ENCODE assay signal across 24 cellular contexts in the genomic region with DNA sequence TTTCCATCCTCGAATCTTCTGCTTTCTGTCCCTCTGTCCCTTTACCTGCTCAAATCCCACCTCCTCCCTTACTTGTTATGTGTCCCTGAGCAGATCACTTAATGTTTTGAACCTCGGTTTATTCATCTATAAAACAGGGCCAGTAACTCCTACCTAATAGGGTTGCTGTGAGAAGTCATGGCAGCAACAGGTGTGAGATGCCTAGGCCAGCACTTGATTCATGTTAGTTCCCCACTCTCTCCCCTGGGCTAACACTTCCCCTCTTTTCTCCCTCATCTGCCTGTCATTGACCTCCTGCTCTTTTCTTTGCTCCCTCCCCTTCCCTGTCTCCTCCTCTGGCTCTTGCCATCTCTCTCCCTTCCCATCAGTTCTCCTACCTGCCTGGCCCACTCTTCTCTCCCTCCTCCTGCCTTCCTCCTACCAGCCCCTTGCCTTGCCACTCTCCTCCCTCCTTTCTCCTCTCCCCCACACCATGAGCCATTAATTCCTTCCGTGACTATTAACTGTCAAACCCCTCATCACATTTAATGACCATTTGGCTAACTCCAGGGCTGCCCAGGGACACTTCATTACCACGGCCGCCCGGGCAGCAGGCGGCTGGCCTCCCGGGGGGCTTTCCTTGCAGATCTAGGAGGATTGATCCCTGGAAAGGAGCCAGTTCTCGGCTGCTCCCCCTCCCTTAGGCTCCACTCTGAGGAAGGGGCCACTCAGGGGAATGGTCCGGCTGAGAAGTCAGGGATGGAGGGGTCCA.
"Had no signal": no experiment of that assay in that cellular context is flagged by ENCODE, and none has a peak within 500 bp of the region (broad histone marks: within the 10 kb centered on the region; RNA-seq: fewer than 3 reads in every experiment).

No MANE protein-coding gene starts in this region.

- H3K9me3 Mint-ChIP-seq: naive B cell; neural crest cell; T-helper 2 cell treated with Interferon-gamma antibody and Interleukin-4, amounts not matched to agents 5 μg/mL and 100 μg/mL, for 36 hours had no signal

- H3K4me1 ChIP-seq: body of pancreas, heart right ventricle, left ventricle myocardium inferior, right atrium auricular region had no signal

- H3K27me3 ChIP-seq: body of pancreas, heart right ventricle, right atrium auricular region had no signal

- H3K9me3 ChIP-seq: body of pancreas, heart right ventricle, left ventricle myocardium inferior, right atrium auricular region, thoracic aorta had no signal

- H3K4me3 ChIP-seq: body of pancreas, heart right ventricle, left ventricle myocardium inferior, lung, right atrium auricular region, thoracic aorta had no signal

- H3K4me3 Mint-ChIP-seq: activated naive CD8-positive, alpha-beta T cell; naive B cell; neural crest cell; T-helper 2 cell treated with Interferon-gamma antibody and Interleukin-4, amounts not matched to agents 5 μg/mL and 100 μg/mL, for 36 hours had no signal

- H3K27ac ChIP-seq: body of pancreas, heart right ventricle, left ventricle myocardium inferior, right atrium auricular region, thoracic aorta, VCaP had no signal

- H3K36me3 Mint-ChIP-seq: activated naive CD8-positive, alpha-beta T cell; naive B cell had no signal

- ATAC-seq: activated CD4-positive, CD25-positive, alpha-beta regulatory T cell treated with anti-CD3 and anti-CD28 coated beads, Interleukin-2, amount 50 U/mL, for 24 hours; body of pancreas; heart right ventricle had no signal

- H3K27ac Mint-ChIP-seq: activated naive CD8-positive, alpha-beta T cell; naive B cell; T-helper 2 cell treated with Interferon-gamma antibody and Interleukin-4, amounts not matched to agents 5 μg/mL and 100 μg/mL, for 36 hours had no signal

- DNase-seq: activated CD4-positive, alpha-beta T cell treated with anti-CD3 and anti-CD28 coated beads for 48 hours; activated CD4-positive, alpha-beta T cell treated with anti-CD3 and anti-CD28 coated beads, Interleukin-2, amount 50 U/mL, for 48 hours; activated CD8-positive, alpha-beta memory T cell treated with anti-CD3 and anti-CD28 coated beads for 24 hours; activated effector memory CD4-positive, alpha-beta T cell treated with Interleukin-2 at 50 U/mL for 16 hours; activated naive CD4-positive, alpha-beta T cell treated with Interleukin-2 at 50 U/mL for 16 hours; anterior cingulate cortex; body of pancreas; foreskin fibroblast; heart right ventricle; left ventricle myocardium inferior; naive B cell; occipital lobe; stimulated activated CD4-positive, alpha-beta T cell treated with anti-CD3 and anti-CD28 coated beads, Interleukin-2, amount 100 ng/mL, for 48 hours; stimulated activated naive CD4-positive, alpha-beta T cell treated with Interleukin-2 at 50 U/mL for 16 hours; T-helper 1 cell; trophoblast cell had no signal
